ENCODE assay signal across 1 cellular context in the genomic region with DNA sequence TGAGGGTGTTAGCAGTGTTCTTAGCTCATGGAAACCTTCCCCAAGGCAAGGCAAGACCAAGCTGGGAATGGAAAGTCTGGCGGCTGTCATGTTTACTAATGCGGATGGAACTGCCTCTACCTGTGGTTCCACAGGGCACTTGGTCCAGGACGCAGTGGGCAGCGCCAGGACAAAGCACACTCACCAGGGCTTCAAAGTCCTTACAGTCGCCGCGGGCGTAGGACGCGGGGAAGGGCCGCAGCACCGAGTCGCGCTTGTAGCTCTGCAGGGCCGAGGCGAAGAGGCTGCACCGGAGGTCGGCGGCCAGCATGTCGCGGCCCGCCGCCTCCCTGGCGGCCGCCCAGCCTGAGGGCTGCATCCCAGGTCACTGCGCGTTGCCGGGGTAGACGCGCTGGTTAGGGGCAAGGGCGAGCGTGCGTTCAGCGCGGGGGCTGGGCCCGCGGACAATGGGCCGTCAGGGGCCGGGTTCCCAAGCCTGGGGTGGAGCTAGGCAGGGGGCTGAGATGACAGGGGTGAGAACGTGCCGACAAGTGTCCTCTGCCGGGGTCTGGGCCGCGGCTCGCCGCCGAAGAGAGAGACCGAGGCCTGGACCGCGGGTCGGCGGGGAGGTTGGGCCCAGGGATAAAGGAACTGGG.
A peak's percentile ranks its signal among the peaks of the same experiment; 100 is the strongest.
TF ChIP-seq lines count a peak whose summit lies in the region.

No MANE protein-coding gene starts in this region.

TF ChIP-seq in HepG2, 621 proteins besides CTCF, POLR2A, EP300 and RAD21 (continued from another document and continues in another):
- TF ChIP-seq BATF2 (CRISPR knock-in tag; IDR thresholded peaks at IDR 0.05) (no peak), ZNF768 (CRISPR knock-in tag; IDR thresholded peaks at IDR 0.05) (peak; percentile 28; the same call in 1 of the 2 replicates), NR1H2 (CRISPR knock-in tag; IDR thresholded peaks at IDR 0.05; ENCODE audit: borderline replicate concordance, low read depth) (no peak), SRSF1 (optimal IDR thresholded peaks at IDR 0.05; ENCODE audit: low read depth, low read length) (no peak), ZSCAN22 (CRISPR knock-in tag; IDR thresholded peaks at IDR 0.05) (peak; percentile 69; the same call in 1 of the 2 replicates), ADNP (CRISPR knock-in tag; IDR thresholded peaks at IDR 0.05) (no peak), ZNF451 (CRISPR knock-in tag; IDR thresholded peaks at IDR 0.05) (no peak; the same call in 1 of the 2 replicates), ZSCAN21 (CRISPR knock-in tag; IDR thresholded peaks at IDR 0.05; ENCODE audit: borderline replicate concordance) (0 out of 2 replicates have a peak, but pooled peaks have one; percentile 5), PRPF4 (IDR thresholded peaks at IDR 0.05; ENCODE audit: low read depth, low read length, poor library complexity, severe bottlenecking) (no peak), ZNF367 (CRISPR knock-in tag; IDR thresholded peaks at IDR 0.05; ENCODE audit: borderline replicate concordance) (no peak; the same call in 1 of the 2 replicates), ZBTB7B (CRISPR knock-in tag; IDR thresholded peaks at IDR 0.05) (0 out of 2 replicates have a peak, but pooled peaks have one; percentile 22), MXI1 (IDR thresholded peaks at IDR 0.05; ENCODE audit: borderline replicate concordance, low read depth, low read length) (no peak), HDAC6 (IDR thresholded peaks at IDR 0.05; ENCODE audit: low read depth, low read length) (no peak), TFAP4 (IDR thresholded peaks at IDR 0.05; ENCODE audit: borderline replicate concordance, low read depth) (no peak), CSRNP1 (CRISPR knock-in tag; IDR thresholded peaks at IDR 0.05) (peak; percentile 79), SIX1 (CRISPR knock-in tag; IDR thresholded peaks at IDR 0.05; ENCODE audit: borderline replicate concordance) (no peak), PAF1 (CRISPR knock-in tag; IDR thresholded peaks at IDR 0.05) (no peak), ZNF776 (CRISPR knock-in tag; IDR thresholded peaks at IDR 0.05) (peak; percentile 63), ZNF660 (CRISPR knock-in tag; IDR thresholded peaks at IDR 0.05; ENCODE audit: borderline replicate concordance, low read depth) (no peak), RARA (CRISPR knock-in tag; IDR thresholded peaks at IDR 0.05) (no peak; the same call in 1 of the 2 replicates), TSC22D2 (CRISPR knock-in tag; IDR thresholded peaks at IDR 0.05; ENCODE audit: borderline replicate concordance) (0 out of 2 replicates have a peak, but pooled peaks have one; percentile 19), JUND (CRISPR knock-in tag; IDR thresholded peaks at IDR 0.05) (no peak), ZNF616 (CRISPR knock-in tag; IDR thresholded peaks at IDR 0.05; ENCODE audit: low read depth) (no peak), ZNF501 (CRISPR knock-in tag; IDR thresholded peaks at IDR 0.05) (peak; percentile 90), YY1 (IDR thresholded peaks at IDR 0.05; ENCODE audit: insufficient read depth, insufficient replicate concordance, low read depth, low read length) (no peak), ZNF30 (CRISPR knock-in tag; IDR thresholded peaks at IDR 0.05) (peak; percentile 88), ZNF281 (CRISPR knock-in tag; IDR thresholded peaks at IDR 0.05; ENCODE audit: borderline replicate concordance) (no peak; the same call in 1 of the 2 replicates), NFIC (IDR thresholded peaks at IDR 0.05; ENCODE audit: low read length) (no peak), ARNT2 (CRISPR knock-in tag; IDR thresholded peaks at IDR 0.05; ENCODE audit: low read depth) (no peak), ELF3 (CRISPR knock-in tag; IDR thresholded peaks at IDR 0.05) (no peak)
- TF ChIP-seq, protein P1, sequence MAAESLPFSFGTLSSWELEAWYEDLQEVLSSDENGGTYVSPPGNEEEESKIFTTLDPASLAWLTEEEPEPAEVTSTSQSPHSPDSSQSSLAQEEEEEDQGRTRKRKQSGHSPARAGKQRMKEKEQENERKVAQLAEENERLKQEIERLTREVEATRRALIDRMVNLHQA (CRISPR knock-in tag; IDR thresholded peaks at IDR 0.05): no peak
- TF ChIP-seq, protein P2, sequence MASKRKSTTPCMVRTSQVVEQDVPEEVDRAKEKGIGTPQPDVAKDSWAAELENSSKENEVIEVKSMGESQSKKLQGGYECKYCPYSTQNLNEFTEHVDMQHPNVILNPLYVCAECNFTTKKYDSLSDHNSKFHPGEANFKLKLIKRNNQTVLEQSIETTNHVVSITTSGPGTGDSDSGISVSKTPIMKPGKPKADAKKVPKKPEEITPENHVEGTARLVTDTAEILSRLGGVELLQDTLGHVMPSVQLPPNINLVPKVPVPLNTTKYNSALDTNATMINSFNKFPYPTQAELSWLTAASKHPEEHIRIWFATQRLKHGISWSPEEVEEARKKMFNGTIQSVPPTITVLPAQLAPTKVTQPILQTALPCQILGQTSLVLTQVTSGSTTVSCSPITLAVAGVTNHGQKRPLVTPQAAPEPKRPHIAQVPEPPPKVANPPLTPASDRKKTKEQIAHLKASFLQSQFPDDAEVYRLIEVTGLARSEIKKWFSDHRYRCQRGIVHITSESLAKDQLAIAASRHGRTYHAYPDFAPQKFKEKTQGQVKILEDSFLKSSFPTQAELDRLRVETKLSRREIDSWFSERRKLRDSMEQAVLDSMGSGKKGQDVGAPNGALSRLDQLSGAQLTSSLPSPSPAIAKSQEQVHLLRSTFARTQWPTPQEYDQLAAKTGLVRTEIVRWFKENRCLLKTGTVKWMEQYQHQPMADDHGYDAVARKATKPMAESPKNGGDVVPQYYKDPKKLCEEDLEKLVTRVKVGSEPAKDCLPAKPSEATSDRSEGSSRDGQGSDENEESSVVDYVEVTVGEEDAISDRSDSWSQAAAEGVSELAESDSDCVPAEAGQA (IDR thresholded peaks at IDR 0.05; ENCODE audit: low read depth): no peak
- TF ChIP-seq, protein P2 (CRISPR knock-in tag; IDR thresholded peaks at IDR 0.05; ENCODE audit: borderline replicate concordance): no peak
- TF ChIP-seq, protein P3, sequence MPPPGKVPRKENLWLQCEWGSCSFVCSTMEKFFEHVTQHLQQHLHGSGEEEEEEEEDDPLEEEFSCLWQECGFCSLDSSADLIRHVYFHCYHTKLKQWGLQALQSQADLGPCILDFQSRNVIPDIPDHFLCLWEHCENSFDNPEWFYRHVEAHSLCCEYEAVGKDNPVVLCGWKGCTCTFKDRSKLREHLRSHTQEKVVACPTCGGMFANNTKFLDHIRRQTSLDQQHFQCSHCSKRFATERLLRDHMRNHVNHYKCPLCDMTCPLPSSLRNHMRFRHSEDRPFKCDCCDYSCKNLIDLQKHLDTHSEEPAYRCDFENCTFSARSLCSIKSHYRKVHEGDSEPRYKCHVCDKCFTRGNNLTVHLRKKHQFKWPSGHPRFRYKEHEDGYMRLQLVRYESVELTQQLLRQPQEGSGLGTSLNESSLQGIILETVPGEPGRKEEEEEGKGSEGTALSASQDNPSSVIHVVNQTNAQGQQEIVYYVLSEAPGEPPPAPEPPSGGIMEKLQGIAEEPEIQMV (CRISPR knock-in tag; IDR thresholded peaks at IDR 0.05; ENCODE audit: low read depth): no peak
- TF ChIP-seq, protein P4, sequence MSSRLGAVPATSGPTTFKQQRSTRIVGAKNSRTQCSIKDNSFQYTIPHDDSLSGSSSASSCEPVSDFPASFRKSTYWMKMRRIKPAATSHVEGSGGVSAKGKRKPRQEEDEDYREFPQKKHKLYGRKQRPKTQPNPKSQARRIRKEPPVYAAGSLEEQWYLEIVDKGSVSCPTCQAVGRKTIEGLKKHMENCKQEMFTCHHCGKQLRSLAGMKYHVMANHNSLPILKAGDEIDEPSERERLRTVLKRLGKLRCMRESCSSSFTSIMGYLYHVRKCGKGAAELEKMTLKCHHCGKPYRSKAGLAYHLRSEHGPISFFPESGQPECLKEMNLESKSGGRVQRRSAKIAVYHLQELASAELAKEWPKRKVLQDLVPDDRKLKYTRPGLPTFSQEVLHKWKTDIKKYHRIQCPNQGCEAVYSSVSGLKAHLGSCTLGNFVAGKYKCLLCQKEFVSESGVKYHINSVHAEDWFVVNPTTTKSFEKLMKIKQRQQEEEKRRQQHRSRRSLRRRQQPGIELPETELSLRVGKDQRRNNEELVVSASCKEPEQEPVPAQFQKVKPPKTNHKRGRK (CRISPR knock-in tag; IDR thresholded peaks at IDR 0.05): no peak
- TF ChIP-seq, protein P5, sequence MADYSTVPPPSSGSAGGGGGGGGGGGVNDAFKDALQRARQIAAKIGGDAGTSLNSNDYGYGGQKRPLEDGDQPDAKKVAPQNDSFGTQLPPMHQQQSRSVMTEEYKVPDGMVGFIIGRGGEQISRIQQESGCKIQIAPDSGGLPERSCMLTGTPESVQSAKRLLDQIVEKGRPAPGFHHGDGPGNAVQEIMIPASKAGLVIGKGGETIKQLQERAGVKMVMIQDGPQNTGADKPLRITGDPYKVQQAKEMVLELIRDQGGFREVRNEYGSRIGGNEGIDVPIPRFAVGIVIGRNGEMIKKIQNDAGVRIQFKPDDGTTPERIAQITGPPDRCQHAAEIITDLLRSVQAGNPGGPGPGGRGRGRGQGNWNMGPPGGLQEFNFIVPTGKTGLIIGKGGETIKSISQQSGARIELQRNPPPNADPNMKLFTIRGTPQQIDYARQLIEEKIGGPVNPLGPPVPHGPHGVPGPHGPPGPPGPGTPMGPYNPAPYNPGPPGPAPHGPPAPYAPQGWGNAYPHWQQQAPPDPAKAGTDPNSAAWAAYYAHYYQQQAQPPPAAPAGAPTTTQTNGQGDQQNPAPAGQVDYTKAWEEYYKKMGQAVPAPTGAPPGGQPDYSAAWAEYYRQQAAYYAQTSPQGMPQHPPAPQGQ (CRISPR knock-in tag; IDR thresholded peaks at IDR 0.05; ENCODE audit: borderline replicate concordance): no peak
- TF ChIP-seq, protein P6, sequence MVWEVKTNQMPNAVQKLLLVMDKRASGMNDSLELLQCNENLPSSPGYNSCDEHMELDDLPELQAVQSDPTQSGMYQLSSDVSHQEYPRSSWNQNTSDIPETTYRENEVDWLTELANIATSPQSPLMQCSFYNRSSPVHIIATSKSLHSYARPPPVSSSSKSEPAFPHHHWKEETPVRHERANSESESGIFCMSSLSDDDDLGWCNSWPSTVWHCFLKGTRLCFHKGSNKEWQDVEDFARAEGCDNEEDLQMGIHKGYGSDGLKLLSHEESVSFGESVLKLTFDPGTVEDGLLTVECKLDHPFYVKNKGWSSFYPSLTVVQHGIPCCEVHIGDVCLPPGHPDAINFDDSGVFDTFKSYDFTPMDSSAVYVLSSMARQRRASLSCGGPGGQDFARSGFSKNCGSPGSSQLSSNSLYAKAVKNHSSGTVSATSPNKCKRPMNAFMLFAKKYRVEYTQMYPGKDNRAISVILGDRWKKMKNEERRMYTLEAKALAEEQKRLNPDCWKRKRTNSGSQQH (CRISPR knock-in tag; IDR thresholded peaks at IDR 0.05; ENCODE audit: low read depth): no peak
